ENCODE assay signal across 1 cellular context in the genomic region with DNA sequence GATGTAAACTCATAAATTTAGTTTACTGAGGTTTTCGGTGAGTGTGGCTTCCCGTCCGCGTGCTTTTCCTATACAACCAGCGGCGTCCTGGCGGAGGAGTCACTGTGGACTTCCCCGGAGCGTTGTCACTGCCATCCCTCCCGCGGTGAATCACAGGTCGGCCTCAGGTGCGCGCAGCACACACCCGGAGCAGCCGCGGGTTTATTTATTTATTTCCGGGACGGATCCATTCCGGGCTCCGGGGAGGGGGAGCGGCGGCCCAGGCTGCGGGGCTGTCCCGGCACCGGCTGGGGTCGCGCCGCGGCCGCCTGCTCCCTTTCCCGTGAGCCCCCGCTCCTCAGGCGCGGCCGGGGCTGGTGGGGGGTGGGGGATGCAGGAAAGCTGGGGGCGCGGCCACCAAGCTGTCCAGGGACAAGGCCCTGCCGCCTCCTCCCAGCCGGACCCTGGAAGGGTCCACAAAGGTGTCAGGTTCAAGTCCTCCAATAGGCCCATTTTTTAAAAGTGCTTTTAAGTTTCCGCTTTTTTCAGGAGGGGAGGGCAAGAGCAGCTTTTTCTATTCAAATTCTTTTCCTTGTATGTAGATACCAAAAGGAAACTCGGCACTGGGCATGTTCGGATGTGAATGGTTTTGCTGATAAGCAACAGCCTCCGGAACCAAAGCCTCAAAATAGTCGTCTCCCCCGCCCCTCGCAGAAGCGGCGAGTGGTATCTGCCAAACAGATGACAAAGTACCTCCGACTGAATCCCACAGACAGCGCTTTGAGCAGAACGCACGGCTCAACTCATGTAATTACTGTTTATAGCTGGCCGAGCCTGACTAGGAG.
TF ChIP-seq lines count a peak whose summit lies in the region.

No MANE protein-coding gene starts in this region.

TF ChIP-seq in HepG2, 621 proteins besides CTCF, POLR2A, EP300 and RAD21 (continued from another document and continues in another):
- TF ChIP-seq, protein P1, sequence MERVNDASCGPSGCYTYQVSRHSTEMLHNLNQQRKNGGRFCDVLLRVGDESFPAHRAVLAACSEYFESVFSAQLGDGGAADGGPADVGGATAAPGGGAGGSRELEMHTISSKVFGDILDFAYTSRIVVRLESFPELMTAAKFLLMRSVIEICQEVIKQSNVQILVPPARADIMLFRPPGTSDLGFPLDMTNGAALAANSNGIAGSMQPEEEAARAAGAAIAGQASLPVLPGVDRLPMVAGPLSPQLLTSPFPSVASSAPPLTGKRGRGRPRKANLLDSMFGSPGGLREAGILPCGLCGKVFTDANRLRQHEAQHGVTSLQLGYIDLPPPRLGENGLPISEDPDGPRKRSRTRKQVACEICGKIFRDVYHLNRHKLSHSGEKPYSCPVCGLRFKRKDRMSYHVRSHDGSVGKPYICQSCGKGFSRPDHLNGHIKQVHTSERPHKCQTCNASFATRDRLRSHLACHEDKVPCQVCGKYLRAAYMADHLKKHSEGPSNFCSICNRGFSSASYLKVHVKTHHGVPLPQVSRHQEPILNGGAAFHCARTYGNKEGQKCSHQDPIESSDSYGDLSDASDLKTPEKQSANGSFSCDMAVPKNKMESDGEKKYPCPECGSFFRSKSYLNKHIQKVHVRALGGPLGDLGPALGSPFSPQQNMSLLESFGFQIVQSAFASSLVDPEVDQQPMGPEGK (CRISPR knock-in tag; IDR thresholded peaks at IDR 0.05): peak; percentile 81
- TF ChIP-seq, protein P2, sequence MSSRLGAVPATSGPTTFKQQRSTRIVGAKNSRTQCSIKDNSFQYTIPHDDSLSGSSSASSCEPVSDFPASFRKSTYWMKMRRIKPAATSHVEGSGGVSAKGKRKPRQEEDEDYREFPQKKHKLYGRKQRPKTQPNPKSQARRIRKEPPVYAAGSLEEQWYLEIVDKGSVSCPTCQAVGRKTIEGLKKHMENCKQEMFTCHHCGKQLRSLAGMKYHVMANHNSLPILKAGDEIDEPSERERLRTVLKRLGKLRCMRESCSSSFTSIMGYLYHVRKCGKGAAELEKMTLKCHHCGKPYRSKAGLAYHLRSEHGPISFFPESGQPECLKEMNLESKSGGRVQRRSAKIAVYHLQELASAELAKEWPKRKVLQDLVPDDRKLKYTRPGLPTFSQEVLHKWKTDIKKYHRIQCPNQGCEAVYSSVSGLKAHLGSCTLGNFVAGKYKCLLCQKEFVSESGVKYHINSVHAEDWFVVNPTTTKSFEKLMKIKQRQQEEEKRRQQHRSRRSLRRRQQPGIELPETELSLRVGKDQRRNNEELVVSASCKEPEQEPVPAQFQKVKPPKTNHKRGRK (CRISPR knock-in tag; IDR thresholded peaks at IDR 0.05): no peak
- TF ChIP-seq YEATS2 (CRISPR knock-in tag; IDR thresholded peaks at IDR 0.05; ENCODE audit: borderline replicate concordance): peak; percentile 34; the same call in 1 of the 2 replicates
- TF ChIP-seq, protein P3, sequence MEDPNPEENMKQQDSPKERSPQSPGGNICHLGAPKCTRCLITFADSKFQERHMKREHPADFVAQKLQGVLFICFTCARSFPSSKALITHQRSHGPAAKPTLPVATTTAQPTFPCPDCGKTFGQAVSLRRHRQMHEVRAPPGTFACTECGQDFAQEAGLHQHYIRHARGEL (CRISPR knock-in tag; IDR thresholded peaks at IDR 0.05): no peak
- TF ChIP-seq ZBTB1 (CRISPR knock-in tag; IDR thresholded peaks at IDR 0.05; ENCODE audit: borderline replicate concordance): no peak
- no peak for TF ChIP-seq MAF1 (CRISPR knock-in tag; IDR thresholded peaks at IDR 0.05; ENCODE audit: borderline replicate concordance)
- 0 out of 2 replicates have a peak, but pooled peaks have one; percentile 46 for TF ChIP-seq EEA1 (CRISPR knock-in tag; IDR thresholded peaks at IDR 0.05; ENCODE audit: borderline replicate concordance)
- no peak for TF ChIP-seq ZFP82 (CRISPR knock-in tag; IDR thresholded peaks at IDR 0.05; ENCODE audit: borderline replicate concordance)
- no peak for TF ChIP-seq ZNF382 (CRISPR knock-in tag; IDR thresholded peaks at IDR 0.05; ENCODE audit: borderline replicate concordance)
- no peak for TF ChIP-seq CAMTA2 (CRISPR knock-in tag; IDR thresholded peaks at IDR 0.05; ENCODE audit: borderline replicate concordance)
- peak; percentile 52; the same call in 1 of the 2 replicates for TF ChIP-seq ZNF263 (CRISPR knock-in tag; IDR thresholded peaks at IDR 0.05)
- TF ChIP-seq PHF20 (CRISPR knock-in tag; IDR thresholded peaks at IDR 0.05): no peak
- TF ChIP-seq SNAPC2 (CRISPR knock-in tag; IDR thresholded peaks at IDR 0.05): peak; percentile 54; the same call in 1 of the 2 replicates
- TF ChIP-seq BCL6 (CRISPR knock-in tag; IDR thresholded peaks at IDR 0.05): peak; percentile 74
- peak; percentile 18; the same call in 1 of the 2 replicates for TF ChIP-seq KMT2A (CRISPR knock-in tag; IDR thresholded peaks at IDR 0.05)
- no peak for TF ChIP-seq ZNF234 (CRISPR knock-in tag; conservative IDR thresholded peaks at IDR 0.05)
- no peak for TF ChIP-seq MED13 (CRISPR knock-in tag; IDR thresholded peaks at IDR 0.05)
- TF ChIP-seq IRX3 (CRISPR knock-in tag; IDR thresholded peaks at IDR 0.05; ENCODE audit: borderline replicate concordance, low read depth): no peak
- no peak for TF ChIP-seq HNRNPH1 (optimal IDR thresholded peaks at IDR 0.05; ENCODE audit: low read depth, low read length)
- TF ChIP-seq ZNF44 (CRISPR knock-in tag; IDR thresholded peaks at IDR 0.05): no peak
- no peak for TF ChIP-seq FOXP1 (IDR thresholded peaks at IDR 0.05)
- no peak for TF ChIP-seq FOXP1 (CRISPR knock-in tag; IDR thresholded peaks at IDR 0.05)
- no peak; the same call in 1 of the 2 replicates for TF ChIP-seq FOXJ3 (CRISPR knock-in tag; IDR thresholded peaks at IDR 0.05; ENCODE audit: borderline replicate concordance)
- 0 out of 2 replicates have a peak, but pooled peaks have one; percentile 48 for TF ChIP-seq REPIN1 (CRISPR knock-in tag; IDR thresholded peaks at IDR 0.05; ENCODE audit: borderline replicate concordance, low read depth)
- peak; percentile 80 for TF ChIP-seq ZNF143 (CRISPR knock-in tag; IDR thresholded peaks at IDR 0.05)
- TF ChIP-seq RXRB (CRISPR knock-in tag; IDR thresholded peaks at IDR 0.05; ENCODE audit: borderline replicate concordance): no peak; the same call in 1 of the 2 replicates
- TF ChIP-seq, protein P4, sequence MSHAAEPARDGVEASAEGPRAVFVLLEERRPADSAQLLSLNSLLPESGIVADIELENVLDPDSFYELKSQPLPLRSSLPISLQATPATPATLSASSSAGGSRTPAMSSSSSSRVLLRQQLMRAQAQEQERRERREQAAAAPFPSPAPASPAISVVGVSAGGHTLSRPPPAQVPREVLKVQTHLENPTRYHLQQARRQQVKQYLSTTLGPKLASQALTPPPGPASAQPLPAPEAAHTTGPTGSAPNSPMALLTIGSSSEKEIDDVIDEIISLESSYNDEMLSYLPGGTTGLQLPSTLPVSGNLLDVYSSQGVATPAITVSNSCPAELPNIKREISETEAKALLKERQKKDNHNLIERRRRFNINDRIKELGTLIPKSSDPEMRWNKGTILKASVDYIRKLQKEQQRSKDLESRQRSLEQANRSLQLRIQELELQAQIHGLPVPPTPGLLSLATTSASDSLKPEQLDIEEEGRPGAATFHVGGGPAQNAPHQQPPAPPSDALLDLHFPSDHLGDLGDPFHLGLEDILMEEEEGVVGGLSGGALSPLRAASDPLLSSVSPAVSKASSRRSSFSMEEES (CRISPR knock-in tag; IDR thresholded peaks at IDR 0.05): no peak
- TF ChIP-seq ZNF614 (CRISPR knock-in tag; IDR thresholded peaks at IDR 0.05; ENCODE audit: borderline replicate concordance): 0 out of 2 replicates have a peak, but pooled peaks have one; percentile 16
- TF ChIP-seq MZF1 (CRISPR knock-in tag; IDR thresholded peaks at IDR 0.05; ENCODE audit: borderline replicate concordance): no peak
- TF ChIP-seq ZNF780A (CRISPR knock-in tag; IDR thresholded peaks at IDR 0.05): no peak
- TF ChIP-seq ZSCAN29 (CRISPR knock-in tag; conservative IDR thresholded peaks at IDR 0.05): 0 out of 2 replicates have a peak, but pooled peaks have one; percentile 31
- TF ChIP-seq SMAD1 (CRISPR knock-in tag; IDR thresholded peaks at IDR 0.05; ENCODE audit: borderline replicate concordance, low read depth): no peak
- TF ChIP-seq ZNF124 (CRISPR knock-in tag; IDR thresholded peaks at IDR 0.05): no peak
- TF ChIP-seq CREM (IDR thresholded peaks at IDR 0.05): peak; percentile 35; the same call in 1 of the 2 replicates
- no peak for TF ChIP-seq CREM (CRISPR knock-in tag; IDR thresholded peaks at IDR 0.05)
- TF ChIP-seq, protein P5, sequence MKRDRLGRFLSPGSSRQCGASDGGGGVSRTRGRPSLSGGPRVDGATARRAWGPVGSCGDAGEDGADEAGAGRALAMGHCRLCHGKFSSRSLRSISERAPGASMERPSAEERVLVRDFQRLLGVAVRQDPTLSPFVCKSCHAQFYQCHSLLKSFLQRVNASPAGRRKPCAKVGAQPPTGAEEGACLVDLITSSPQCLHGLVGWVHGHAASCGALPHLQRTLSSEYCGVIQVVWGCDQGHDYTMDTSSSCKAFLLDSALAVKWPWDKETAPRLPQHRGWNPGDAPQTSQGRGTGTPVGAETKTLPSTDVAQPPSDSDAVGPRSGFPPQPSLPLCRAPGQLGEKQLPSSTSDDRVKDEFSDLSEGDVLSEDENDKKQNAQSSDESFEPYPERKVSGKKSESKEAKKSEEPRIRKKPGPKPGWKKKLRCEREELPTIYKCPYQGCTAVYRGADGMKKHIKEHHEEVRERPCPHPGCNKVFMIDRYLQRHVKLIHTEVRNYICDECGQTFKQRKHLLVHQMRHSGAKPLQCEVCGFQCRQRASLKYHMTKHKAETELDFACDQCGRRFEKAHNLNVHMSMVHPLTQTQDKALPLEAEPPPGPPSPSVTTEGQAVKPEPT (CRISPR knock-in tag; IDR thresholded peaks at IDR 0.05; ENCODE audit: low read depth): no peak
- peak; percentile 70 for TF ChIP-seq ASH2L (IDR thresholded peaks at IDR 0.05; ENCODE audit: insufficient read length, low read depth, low read length)
- TF ChIP-seq PTBP1 (IDR thresholded peaks at IDR 0.05; ENCODE audit: low read depth, low read length, poor library complexity, severe bottlenecking): no peak
- no peak for TF ChIP-seq ZSCAN22 (CRISPR knock-in tag; IDR thresholded peaks at IDR 0.05)
- TF ChIP-seq ZSCAN20 (CRISPR knock-in tag; IDR thresholded peaks at IDR 0.05; ENCODE audit: borderline replicate concordance): peak; percentile 34; the same call in 1 of the 2 replicates
- no peak for TF ChIP-seq MBNL3 (CRISPR knock-in tag; conservative IDR thresholded peaks at IDR 0.05)
- TF ChIP-seq HDAC2 (CRISPR knock-in tag; IDR thresholded peaks at IDR 0.05): peak; percentile 57; the same call in 1 of the 2 replicates
- no peak for TF ChIP-seq ZNF337 (CRISPR knock-in tag; IDR thresholded peaks at IDR 0.05; ENCODE audit: borderline replicate concordance, low read depth)
- no peak for TF ChIP-seq MAFK (conservative IDR thresholded peaks at IDR 0.05 in 1 of 2, IDR thresholded peaks at IDR 0.05 in 1 of 2; ENCODE audit: low read length in 2 of 2)
- TF ChIP-seq, protein P6, sequence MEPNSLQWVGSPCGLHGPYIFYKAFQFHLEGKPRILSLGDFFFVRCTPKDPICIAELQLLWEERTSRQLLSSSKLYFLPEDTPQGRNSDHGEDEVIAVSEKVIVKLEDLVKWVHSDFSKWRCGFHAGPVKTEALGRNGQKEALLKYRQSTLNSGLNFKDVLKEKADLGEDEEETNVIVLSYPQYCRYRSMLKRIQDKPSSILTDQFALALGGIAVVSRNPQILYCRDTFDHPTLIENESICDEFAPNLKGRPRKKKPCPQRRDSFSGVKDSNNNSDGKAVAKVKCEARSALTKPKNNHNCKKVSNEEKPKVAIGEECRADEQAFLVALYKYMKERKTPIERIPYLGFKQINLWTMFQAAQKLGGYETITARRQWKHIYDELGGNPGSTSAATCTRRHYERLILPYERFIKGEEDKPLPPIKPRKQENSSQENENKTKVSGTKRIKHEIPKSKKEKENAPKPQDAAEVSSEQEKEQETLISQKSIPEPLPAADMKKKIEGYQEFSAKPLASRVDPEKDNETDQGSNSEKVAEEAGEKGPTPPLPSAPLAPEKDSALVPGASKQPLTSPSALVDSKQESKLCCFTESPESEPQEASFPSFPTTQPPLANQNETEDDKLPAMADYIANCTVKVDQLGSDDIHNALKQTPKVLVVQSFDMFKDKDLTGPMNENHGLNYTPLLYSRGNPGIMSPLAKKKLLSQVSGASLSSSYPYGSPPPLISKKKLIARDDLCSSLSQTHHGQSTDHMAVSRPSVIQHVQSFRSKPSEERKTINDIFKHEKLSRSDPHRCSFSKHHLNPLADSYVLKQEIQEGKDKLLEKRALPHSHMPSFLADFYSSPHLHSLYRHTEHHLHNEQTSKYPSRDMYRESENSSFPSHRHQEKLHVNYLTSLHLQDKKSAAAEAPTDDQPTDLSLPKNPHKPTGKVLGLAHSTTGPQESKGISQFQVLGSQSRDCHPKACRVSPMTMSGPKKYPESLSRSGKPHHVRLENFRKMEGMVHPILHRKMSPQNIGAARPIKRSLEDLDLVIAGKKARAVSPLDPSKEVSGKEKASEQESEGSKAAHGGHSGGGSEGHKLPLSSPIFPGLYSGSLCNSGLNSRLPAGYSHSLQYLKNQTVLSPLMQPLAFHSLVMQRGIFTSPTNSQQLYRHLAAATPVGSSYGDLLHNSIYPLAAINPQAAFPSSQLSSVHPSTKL (CRISPR knock-in tag; IDR thresholded peaks at IDR 0.05): peak; percentile 60; the same call in 1 of the 2 replicates
